Comparison of ENCODE assay signal across 8 cellular contexts in the genomic region with DNA sequence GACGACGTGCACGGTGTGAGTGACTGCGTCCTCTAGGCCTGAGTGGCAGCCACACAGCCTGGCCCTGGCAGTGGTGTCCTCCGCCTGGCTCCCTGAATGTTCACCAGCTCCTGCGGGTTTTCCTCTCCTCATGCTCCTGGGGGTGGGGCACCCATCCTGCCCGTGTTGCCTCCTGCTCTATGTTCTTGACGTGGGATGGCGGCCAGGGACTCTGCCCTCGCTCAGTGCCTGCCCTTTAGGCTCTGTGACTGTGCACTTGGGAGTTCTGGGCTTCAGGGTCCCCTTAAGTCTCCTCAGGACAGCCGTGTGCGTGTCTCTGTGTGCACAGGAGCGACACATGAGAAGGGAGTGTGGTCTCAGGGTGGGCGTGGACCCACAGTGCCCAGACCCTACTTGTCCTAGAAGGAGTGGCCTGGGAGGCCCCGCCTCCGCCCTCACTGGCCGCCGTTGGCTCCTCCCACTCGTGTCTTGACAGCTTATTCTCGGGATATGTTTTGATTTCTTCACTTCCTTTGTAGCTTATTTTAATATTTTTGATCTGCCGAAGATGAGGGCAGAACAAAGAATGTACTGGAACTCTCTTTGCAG. TPM values are rescaled to one million over a fixed set of nuclear protein-coding genes. Genes with fewer than 3 reads are reported as not detected.
DNase-seq lines count a peak whose midpoint lies in the region; ATAC-seq lines count a peak whose summit lies in the region.

No MANE protein-coding gene starts in this region.

- DNase-seq in C1 segment of cervical spinal cord (lab: John Stamatoyannopoulos, UW) (peak in 8 of 14 donors; percentile 47 to 66 (median 60)), NCI-H526 (lab: John Stamatoyannopoulos, UW) (peak; percentile 27 to 77), SHP77 treated with DMSO at 0.1 percent for 48 hours (lab: John Stamatoyannopoulos, UW) (no peak)
- peak; percentile 78 for DNase-seq in activated T-cell treated with anti-CD3 and anti-CD28 coated beads, Interleukin-2, amount 50 U/mL, for 24 hours
- peak; percentile 68 for DNase-seq in stimulated activated naive CD4-positive, alpha-beta T cell treated with Interleukin-2 at 50 U/mL for 16 hours (lab: John Stamatoyannopoulos, UW)

- no peaks in the 10 kb centered on the region for H3K27me3 ChIP-seq in esophagus (ENCODE audit: control insufficient read depth in 1 of 2, insufficient read depth in 2 of 2, low read length in 2 of 2)
- no peaks in the 10 kb centered on the region for H3K27me3 ChIP-seq in muscle layer of duodenum (ENCODE audit: low read depth, low read length)

- no peaks in the 10 kb centered on the region for H3K27me3 Mint-ChIP-seq in activated T-cell treated with anti-CD3 and anti-CD28 coated beads, Interleukin-2, amount 50 U/mL, for 24 hours

- ATAC-seq in GM18517 (IDR thresholded peaks at IDR 0.05; ENCODE audit: unreplicated experiment): no peak

- H3K4me1 Mint-ChIP-seq in activated T-cell treated with anti-CD3 and anti-CD28 coated beads, Interleukin-2, amount 50 U/mL, for 24 hours (ENCODE audit: low read depth): peaks cover 59% of the 10 kb centered on the region

- peak overlapping the region; percentile 61 to 85 for H3K4me3 ChIP-seq in esophagus (ENCODE audit: low read depth in 1 of 2, low read length in 2 of 2)
- peak overlapping the region; percentile 75 to 90 for H3K4me3 ChIP-seq in muscle layer of duodenum (ENCODE audit: low read depth in 1 of 2, low read length in 2 of 2)

- H3K36me3 Mint-ChIP-seq in activated T-cell treated with anti-CD3 and anti-CD28 coated beads, Interleukin-2, amount 50 U/mL, for 24 hours (ENCODE audit: low read depth): peaks cover 52% of the 10 kb centered on the region

- 7 to 21% methylated on average over 21 of the region's 21 CpGs for WGBS in esophagus, 2 donors

- no peaks in the 10 kb centered on the region for H3K9me3 ChIP-seq in esophagus (ENCODE audit: control insufficient read depth in 2 of 2, insufficient read depth in 1 of 2, low read depth in 1 of 2, low read length in 1 of 2)
- H3K9me3 ChIP-seq in muscle layer of duodenum (ENCODE audit: control insufficient read depth in 1 of 2, low read length in 2 of 2): no peaks in the 10 kb centered on the region

- H3K27ac ChIP-seq in esophagus (ENCODE audit: low read depth in 2 of 2, low read length in 1 of 2) (peak overlapping the region; percentile 77 to 94), muscle layer of duodenum (ENCODE audit: low read length) (peak overlapping the region; percentile 79)

- peak overlapping the region; percentile 98 for H3K4me3 Mint-ChIP-seq in activated T-cell treated with anti-CD3 and anti-CD28 coated beads, Interleukin-2, amount 50 U/mL, for 24 hours

- H3K36me3 ChIP-seq in esophagus (ENCODE audit: control insufficient read depth in 2 of 2, insufficient read depth in 2 of 2, low read length in 1 of 2) (peaks cover 0 to 3% of the 10 kb centered on the region in 2 donors), muscle layer of duodenum (ENCODE audit: control insufficient read depth in 1 of 2, insufficient read depth in 2 of 2, low read length in 2 of 2) (no peaks in the 10 kb centered on the region)

- H3K9me3 Mint-ChIP-seq in activated T-cell treated with anti-CD3 and anti-CD28 coated beads, Interleukin-2, amount 50 U/mL, for 24 hours: no peaks in the 10 kb centered on the region

- peak overlapping the region; percentile 94 for H3K27ac Mint-ChIP-seq in activated T-cell treated with anti-CD3 and anti-CD28 coated beads, Interleukin-2, amount 50 U/mL, for 24 hours

- H3K4me1 ChIP-seq in esophagus (ENCODE audit: control insufficient read depth in 2 of 2, insufficient read depth in 2 of 2, low read length in 1 of 2): peaks cover 18 to 49% of the 10 kb centered on the region in 2 donors
- H3K4me1 ChIP-seq in muscle layer of duodenum (ENCODE audit: control insufficient read depth in 1 of 2, insufficient read depth in 2 of 2, low read length in 2 of 2): peaks cover 13 to 58% of the 10 kb centered on the region in 2 donors

RNA-seq across cellular contexts. Expression of a gene that starts 3.6 kb away (rescaled TPM):
- 10 to 100 TPM; 11.5 to 12.8 TPM for polyA plus RNA-seq in esophagus

RNA-seq across cellular contexts. Expression of a gene that starts 37.2 kb away (rescaled TPM):
- polyA plus RNA-seq in esophagus: 10 to 100 TPM; 32.9 to 44.8 TPM
